1 cellular context compared by ENCODE assay signal in the genomic region with DNA sequence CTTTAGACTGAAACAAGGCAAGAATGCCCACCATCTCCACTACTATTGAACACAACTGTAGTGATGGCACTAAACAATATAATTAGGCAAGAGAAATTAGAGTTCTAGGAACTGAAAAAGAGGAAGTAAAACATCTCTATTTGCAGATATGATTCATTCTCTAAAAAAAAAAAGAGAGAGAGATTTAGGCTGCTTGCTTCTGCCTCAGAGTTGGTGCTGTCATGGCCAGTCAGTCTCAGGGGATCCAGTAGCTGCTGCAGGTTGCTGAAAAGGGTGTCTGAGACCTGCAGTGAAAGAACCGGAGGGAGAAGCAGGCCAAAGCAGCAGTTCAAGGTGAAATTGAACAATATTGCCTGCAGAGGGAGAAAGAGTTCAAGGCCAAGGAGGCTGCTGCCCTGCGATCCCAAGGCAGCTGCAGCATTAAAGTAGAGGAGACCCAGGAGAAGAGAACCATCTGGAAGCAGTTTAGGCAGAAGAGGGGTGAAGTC.
A peak's percentile ranks its signal among the peaks of the same experiment; 100 is the strongest.
TF ChIP-seq lines count a peak whose summit lies in the region.

No MANE protein-coding gene starts in this region.

TF ChIP-seq in K562, 482 proteins besides CTCF, POLR2A, EP300 and RAD21 (continued from another document and continues in another):
- TF ChIP-seq, protein P1, sequence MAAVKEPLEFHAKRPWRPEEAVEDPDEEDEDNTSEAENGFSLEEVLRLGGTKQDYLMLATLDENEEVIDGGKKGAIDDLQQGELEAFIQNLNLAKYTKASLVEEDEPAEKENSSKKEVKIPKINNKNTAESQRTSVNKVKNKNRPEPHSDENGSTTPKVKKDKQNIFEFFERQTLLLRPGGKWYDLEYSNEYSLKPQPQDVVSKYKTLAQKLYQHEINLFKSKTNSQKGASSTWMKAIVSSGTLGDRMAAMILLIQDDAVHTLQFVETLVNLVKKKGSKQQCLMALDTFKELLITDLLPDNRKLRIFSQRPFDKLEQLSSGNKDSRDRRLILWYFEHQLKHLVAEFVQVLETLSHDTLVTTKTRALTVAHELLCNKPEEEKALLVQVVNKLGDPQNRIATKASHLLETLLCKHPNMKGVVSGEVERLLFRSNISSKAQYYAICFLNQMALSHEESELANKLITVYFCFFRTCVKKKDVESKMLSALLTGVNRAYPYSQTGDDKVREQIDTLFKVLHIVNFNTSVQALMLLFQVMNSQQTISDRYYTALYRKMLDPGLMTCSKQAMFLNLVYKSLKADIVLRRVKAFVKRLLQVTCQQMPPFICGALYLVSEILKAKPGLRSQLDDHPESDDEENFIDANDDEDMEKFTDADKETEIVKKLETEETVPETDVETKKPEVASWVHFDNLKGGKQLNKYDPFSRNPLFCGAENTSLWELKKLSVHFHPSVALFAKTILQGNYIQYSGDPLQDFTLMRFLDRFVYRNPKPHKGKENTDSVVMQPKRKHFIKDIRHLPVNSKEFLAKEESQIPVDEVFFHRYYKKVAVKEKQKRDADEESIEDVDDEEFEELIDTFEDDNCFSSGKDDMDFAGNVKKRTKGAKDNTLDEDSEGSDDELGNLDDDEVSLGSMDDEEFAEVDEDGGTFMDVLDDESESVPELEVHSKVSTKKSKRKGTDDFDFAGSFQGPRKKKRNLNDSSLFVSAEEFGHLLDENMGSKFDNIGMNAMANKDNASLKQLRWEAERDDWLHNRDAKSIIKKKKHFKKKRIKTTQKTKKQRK (IDR thresholded peaks at IDR 0.05; ENCODE audit: borderline replicate concordance, low read depth, low read length), result no peak
- TF ChIP-seq, protein P2, sequence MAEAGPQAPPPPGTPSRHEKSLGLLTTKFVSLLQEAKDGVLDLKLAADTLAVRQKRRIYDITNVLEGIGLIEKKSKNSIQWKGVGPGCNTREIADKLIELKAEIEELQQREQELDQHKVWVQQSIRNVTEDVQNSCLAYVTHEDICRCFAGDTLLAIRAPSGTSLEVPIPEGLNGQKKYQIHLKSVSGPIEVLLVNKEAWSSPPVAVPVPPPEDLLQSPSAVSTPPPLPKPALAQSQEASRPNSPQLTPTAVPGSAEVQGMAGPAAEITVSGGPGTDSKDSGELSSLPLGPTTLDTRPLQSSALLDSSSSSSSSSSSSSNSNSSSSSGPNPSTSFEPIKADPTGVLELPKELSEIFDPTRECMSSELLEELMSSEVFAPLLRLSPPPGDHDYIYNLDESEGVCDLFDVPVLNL (CRISPR knock-in tag; IDR thresholded peaks at IDR 0.05; ENCODE audit: low read depth), result no peak
- TF ChIP-seq PRPF4 (IDR thresholded peaks at IDR 0.05; ENCODE audit: insufficient read depth, low read depth, low read length, poor library complexity, severe bottlenecking), result no peak
- no peak for TF ChIP-seq RBM15 (IDR thresholded peaks at IDR 0.05; ENCODE audit: insufficient read depth, low read length)
- no peak for TF ChIP-seq TEAD1 (CRISPR knock-in tag; IDR thresholded peaks at IDR 0.05)
- TF ChIP-seq, protein P3, sequence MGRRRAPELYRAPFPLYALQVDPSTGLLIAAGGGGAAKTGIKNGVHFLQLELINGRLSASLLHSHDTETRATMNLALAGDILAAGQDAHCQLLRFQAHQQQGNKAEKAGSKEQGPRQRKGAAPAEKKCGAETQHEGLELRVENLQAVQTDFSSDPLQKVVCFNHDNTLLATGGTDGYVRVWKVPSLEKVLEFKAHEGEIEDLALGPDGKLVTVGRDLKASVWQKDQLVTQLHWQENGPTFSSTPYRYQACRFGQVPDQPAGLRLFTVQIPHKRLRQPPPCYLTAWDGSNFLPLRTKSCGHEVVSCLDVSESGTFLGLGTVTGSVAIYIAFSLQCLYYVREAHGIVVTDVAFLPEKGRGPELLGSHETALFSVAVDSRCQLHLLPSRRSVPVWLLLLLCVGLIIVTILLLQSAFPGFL (CRISPR knock-in tag; IDR thresholded peaks at IDR 0.05), result no peak
- TF ChIP-seq, protein P4, sequence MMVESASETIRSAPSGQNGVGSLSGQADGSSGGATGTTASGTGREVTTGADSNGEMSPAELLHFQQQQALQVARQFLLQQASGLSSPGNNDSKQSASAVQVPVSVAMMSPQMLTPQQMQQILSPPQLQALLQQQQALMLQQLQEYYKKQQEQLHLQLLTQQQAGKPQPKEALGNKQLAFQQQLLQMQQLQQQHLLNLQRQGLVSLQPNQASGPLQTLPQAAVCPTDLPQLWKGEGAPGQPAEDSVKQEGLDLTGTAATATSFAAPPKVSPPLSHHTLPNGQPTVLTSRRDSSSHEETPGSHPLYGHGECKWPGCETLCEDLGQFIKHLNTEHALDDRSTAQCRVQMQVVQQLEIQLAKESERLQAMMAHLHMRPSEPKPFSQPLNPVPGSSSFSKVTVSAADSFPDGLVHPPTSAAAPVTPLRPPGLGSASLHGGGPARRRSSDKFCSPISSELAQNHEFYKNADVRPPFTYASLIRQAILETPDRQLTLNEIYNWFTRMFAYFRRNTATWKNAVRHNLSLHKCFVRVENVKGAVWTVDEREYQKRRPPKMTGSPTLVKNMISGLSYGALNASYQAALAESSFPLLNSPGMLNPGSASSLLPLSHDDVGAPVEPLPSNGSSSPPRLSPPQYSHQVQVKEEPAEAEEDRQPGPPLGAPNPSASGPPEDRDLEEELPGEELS (CRISPR knock-in tag; IDR thresholded peaks at IDR 0.05; ENCODE audit: borderline replicate concordance), result no peak
- TF ChIP-seq RAD51 (IDR thresholded peaks at IDR 0.05; ENCODE audit: borderline replicate concordance, low read depth), result no peak
- TF ChIP-seq, protein P5, sequence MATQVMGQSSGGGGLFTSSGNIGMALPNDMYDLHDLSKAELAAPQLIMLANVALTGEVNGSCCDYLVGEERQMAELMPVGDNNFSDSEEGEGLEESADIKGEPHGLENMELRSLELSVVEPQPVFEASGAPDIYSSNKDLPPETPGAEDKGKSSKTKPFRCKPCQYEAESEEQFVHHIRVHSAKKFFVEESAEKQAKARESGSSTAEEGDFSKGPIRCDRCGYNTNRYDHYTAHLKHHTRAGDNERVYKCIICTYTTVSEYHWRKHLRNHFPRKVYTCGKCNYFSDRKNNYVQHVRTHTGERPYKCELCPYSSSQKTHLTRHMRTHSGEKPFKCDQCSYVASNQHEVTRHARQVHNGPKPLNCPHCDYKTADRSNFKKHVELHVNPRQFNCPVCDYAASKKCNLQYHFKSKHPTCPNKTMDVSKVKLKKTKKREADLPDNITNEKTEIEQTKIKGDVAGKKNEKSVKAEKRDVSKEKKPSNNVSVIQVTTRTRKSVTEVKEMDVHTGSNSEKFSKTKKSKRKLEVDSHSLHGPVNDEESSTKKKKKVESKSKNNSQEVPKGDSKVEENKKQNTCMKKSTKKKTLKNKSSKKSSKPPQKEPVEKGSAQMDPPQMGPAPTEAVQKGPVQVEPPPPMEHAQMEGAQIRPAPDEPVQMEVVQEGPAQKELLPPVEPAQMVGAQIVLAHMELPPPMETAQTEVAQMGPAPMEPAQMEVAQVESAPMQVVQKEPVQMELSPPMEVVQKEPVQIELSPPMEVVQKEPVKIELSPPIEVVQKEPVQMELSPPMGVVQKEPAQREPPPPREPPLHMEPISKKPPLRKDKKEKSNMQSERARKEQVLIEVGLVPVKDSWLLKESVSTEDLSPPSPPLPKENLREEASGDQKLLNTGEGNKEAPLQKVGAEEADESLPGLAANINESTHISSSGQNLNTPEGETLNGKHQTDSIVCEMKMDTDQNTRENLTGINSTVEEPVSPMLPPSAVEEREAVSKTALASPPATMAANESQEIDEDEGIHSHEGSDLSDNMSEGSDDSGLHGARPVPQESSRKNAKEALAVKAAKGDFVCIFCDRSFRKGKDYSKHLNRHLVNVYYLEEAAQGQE (CRISPR knock-in tag; IDR thresholded peaks at IDR 0.05; ENCODE audit: low read depth), result no peak
- TF ChIP-seq, protein P6, sequence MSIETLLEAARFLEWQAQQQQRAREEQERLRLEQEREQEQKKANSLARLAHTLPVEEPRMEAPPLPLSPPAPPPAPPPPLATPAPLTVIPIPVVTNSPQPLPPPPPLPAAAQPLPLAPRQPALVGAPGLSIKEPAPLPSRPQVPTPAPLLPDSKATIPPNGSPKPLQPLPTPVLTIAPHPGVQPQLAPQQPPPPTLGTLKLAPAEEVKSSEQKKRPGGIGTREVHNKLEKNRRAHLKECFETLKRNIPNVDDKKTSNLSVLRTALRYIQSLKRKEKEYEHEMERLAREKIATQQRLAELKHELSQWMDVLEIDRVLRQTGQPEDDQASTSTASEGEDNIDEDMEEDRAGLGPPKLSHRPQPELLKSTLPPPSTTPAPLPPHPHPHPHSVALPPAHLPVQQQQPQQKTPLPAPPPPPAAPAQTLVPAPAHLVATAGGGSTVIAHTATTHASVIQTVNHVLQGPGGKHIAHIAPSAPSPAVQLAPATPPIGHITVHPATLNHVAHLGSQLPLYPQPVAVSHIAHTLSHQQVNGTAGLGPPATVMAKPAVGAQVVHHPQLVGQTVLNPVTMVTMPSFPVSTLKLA (conservative IDR thresholded peaks at IDR 0.05), result no peak
- TF ChIP-seq FOXJ2 (tag; IDR thresholded peaks at IDR 0.05), result no peak
- peak; percentile 68 for TF ChIP-seq SMARCA4 (IDR thresholded peaks at IDR 0.05)
- TF ChIP-seq, protein P7, sequence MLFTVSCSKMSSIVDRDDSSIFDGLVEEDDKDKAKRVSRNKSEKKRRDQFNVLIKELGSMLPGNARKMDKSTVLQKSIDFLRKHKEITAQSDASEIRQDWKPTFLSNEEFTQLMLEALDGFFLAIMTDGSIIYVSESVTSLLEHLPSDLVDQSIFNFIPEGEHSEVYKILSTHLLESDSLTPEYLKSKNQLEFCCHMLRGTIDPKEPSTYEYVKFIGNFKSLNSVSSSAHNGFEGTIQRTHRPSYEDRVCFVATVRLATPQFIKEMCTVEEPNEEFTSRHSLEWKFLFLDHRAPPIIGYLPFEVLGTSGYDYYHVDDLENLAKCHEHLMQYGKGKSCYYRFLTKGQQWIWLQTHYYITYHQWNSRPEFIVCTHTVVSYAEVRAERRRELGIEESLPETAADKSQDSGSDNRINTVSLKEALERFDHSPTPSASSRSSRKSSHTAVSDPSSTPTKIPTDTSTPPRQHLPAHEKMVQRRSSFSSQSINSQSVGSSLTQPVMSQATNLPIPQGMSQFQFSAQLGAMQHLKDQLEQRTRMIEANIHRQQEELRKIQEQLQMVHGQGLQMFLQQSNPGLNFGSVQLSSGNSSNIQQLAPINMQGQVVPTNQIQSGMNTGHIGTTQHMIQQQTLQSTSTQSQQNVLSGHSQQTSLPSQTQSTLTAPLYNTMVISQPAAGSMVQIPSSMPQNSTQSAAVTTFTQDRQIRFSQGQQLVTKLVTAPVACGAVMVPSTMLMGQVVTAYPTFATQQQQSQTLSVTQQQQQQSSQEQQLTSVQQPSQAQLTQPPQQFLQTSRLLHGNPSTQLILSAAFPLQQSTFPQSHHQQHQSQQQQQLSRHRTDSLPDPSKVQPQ (CRISPR knock-in tag; IDR thresholded peaks at IDR 0.05; ENCODE audit: borderline replicate concordance), result no peak
- peak; percentile 79 for TF ChIP-seq SMARCE1 (IDR thresholded peaks at IDR 0.05)
- no peak for TF ChIP-seq ZC3H8 (IDR thresholded peaks at IDR 0.05)
- TF ChIP-seq EP400 (IDR thresholded peaks at IDR 0.05), result no peak
- no peak for TF ChIP-seq CEBPG (CRISPR knock-in tag; IDR thresholded peaks at IDR 0.05)
- peak in 1 of 2 experiments; percentile 30; a peak in 1 of 4 replicates for TF ChIP-seq CEBPG (tag; conservative IDR thresholded peaks at IDR 0.05 in 1 of 2, IDR thresholded peaks at IDR 0.05 in 1 of 2)
- TF ChIP-seq, protein P8, sequence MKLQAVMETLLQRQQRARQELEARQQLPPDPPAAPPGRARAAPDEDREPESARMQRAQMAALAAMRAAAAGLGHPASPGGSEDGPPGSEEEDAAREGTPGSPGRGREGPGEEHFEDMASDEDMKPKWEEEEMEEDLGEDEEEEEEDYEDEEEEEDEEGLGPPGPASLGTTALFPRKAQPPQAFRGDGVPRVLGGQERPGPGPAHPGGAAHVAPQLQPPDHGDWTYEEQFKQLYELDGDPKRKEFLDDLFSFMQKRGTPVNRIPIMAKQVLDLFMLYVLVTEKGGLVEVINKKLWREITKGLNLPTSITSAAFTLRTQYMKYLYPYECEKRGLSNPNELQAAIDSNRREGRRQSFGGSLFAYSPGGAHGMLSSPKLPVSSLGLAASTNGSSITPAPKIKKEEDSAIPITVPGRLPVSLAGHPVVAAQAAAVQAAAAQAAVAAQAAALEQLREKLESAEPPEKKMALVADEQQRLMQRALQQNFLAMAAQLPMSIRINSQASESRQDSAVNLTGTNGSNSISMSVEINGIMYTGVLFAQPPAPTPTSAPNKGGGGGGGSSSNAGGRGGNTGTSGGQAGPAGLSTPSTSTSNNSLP (IDR thresholded peaks at IDR 0.05; ENCODE audit: borderline replicate concordance, low read depth, low read length), result no peak
- no peak for TF ChIP-seq ZNF23 (CRISPR knock-in tag; IDR thresholded peaks at IDR 0.05)
- no peak for TF ChIP-seq NFXL1 (CRISPR knock-in tag; IDR thresholded peaks at IDR 0.05)
- no peak for TF ChIP-seq PYGO2 (tag; IDR thresholded peaks at IDR 0.05)
- TF ChIP-seq TCF7L2 (IDR thresholded peaks at IDR 0.05; ENCODE audit: low read depth, low read length), result no peak
- TF ChIP-seq, protein P9, sequence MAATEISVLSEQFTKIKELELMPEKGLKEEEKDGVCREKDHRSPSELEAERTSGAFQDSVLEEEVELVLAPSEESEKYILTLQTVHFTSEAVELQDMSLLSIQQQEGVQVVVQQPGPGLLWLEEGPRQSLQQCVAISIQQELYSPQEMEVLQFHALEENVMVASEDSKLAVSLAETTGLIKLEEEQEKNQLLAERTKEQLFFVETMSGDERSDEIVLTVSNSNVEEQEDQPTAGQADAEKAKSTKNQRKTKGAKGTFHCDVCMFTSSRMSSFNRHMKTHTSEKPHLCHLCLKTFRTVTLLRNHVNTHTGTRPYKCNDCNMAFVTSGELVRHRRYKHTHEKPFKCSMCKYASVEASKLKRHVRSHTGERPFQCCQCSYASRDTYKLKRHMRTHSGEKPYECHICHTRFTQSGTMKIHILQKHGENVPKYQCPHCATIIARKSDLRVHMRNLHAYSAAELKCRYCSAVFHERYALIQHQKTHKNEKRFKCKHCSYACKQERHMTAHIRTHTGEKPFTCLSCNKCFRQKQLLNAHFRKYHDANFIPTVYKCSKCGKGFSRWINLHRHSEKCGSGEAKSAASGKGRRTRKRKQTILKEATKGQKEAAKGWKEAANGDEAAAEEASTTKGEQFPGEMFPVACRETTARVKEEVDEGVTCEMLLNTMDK (IDR thresholded peaks at IDR 0.05; ENCODE audit: borderline replicate concordance, insufficient read depth, low read depth, low read length, poor library complexity, severe bottlenecking), result no peak
- no peak for TF ChIP-seq TSC22D4 (tag; IDR thresholded peaks at IDR 0.05)
- TF ChIP-seq, protein P10, sequence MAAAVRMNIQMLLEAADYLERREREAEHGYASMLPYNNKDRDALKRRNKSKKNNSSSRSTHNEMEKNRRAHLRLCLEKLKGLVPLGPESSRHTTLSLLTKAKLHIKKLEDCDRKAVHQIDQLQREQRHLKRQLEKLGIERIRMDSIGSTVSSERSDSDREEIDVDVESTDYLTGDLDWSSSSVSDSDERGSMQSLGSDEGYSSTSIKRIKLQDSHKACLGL (CRISPR knock-in tag; IDR thresholded peaks at IDR 0.05; ENCODE audit: borderline replicate concordance, poor library complexity, severe bottlenecking), result no peak
- TF ChIP-seq, protein P11, sequence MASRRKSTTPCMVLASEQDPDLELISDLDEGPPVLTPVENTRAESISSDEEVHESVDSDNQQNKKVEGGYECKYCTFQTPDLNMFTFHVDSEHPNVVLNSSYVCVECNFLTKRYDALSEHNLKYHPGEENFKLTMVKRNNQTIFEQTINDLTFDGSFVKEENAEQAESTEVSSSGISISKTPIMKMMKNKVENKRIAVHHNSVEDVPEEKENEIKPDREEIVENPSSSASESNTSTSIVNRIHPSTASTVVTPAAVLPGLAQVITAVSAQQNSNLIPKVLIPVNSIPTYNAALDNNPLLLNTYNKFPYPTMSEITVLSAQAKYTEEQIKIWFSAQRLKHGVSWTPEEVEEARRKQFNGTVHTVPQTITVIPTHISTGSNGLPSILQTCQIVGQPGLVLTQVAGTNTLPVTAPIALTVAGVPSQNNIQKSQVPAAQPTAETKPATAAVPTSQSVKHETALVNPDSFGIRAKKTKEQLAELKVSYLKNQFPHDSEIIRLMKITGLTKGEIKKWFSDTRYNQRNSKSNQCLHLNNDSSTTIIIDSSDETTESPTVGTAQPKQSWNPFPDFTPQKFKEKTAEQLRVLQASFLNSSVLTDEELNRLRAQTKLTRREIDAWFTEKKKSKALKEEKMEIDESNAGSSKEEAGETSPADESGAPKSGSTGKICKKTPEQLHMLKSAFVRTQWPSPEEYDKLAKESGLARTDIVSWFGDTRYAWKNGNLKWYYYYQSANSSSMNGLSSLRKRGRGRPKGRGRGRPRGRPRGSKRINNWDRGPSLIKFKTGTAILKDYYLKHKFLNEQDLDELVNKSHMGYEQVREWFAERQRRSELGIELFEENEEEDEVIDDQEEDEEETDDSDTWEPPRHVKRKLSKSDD (conservative IDR thresholded peaks at IDR 0.05; ENCODE audit: low read length), result no peak
